Comparison of ENCODE assay signal across 30 cellular contexts in genomic region chr6:160194808-160195207, GRCh38.
DNase-seq lines count a peak whose midpoint lies in the region; ATAC-seq, FAIRE-seq and TF ChIP-seq lines count a peak whose summit lies in the region.
"Had no signal": no experiment of that assay in that cellular context is flagged by ENCODE, and none has a peak within 500 bp of the region (broad histone marks: within the 10 kb centered on the region; RNA-seq: fewer than 3 reads in every experiment).

No MANE protein-coding gene starts in this region.

- H3K27ac ChIP-seq in HEK293 (ENCODE audit: extremely low read depth, low read depth, low read length) (no peak overlapping the region), K562 (ENCODE audit: extremely low read depth, low read depth, low read length) (no peak overlapping the region)
- H3K27ac ChIP-seq: 22Rv1; A549; BLaER1; BLaER1 treated with 17β-estradiol and CSF1 and Interleukin-3, amounts not matched to agents 10 nM and 100 nM; C4-2B had no signal

- CTCF ChIA-PET in HEK293 (lab: Yijun Ruan, JAX) (no interaction called here), K562 (lab: Yijun Ruan, JAX; ENCODE audit: low intra/inter-chr PET ratio) (no interaction called here)

- DNase-seq in K562 (ENCODE audit: extremely low read depth in 1 of 4, low spot score in 3 of 4) (no peak), NCI-H446 (lab: John Stamatoyannopoulos, UW) (no peak), KG1 (lab: John Stamatoyannopoulos, UW) (no peak)
- DNase-seq: 8988T; ACHN; AML-193; BE2C; C1 segment of cervical spinal cord; Caco-2; Calu3; CD4-positive, alpha-beta memory T cell; CD4-positive, alpha-beta T cell; CD4-positive, CD25-positive, alpha-beta regulatory T cell; CD8-positive, alpha-beta memory T cell; CD8-positive, alpha-beta T cell; COR-L47; DMS 273 treated with DMSO at 0.1 percent for 48 hours; DMS153; DMS53; DMS79; DMS79 treated with DMSO at 0.1 percent for 48 hours; DND-41; EL had no signal

- TF ChIP-seq EP300 in K562 (IDR thresholded peaks at IDR 0.05; ENCODE audit: low read length): no peak

- no peaks in the 10 kb centered on the region for H3K4me1 ChIP-seq in HEK293 (ENCODE audit: control insufficient read depth, insufficient read depth, low read length)
- H3K4me1 ChIP-seq in K562 (replicated peaks in 1 of 2; ENCODE audit: control insufficient read depth in 2 of 2, insufficient read depth in 2 of 2, low read length in 2 of 2): no peaks in the 10 kb centered on the region
- H3K4me1 ChIP-seq: BE2C, BLaER1 had no signal

- H3K4me3 ChIP-seq in HEK293 (ENCODE audit: low read depth, low read length) (no peak overlapping the region), K562 (no peak overlapping the region)
- H3K4me3 ChIP-seq: A549; BLaER1; BLaER1 treated with 17β-estradiol and CSF1 and Interleukin-3, amounts not matched to agents 10 nM and 100 nM had no signal

- no peak for TF ChIP-seq CTCF in HEK293 (tag by site-specific recombination; IDR thresholded peaks at IDR 0.05)
- no peak for TF ChIP-seq CTCF in K562 (IDR thresholded peaks at IDR 0.05 in 2 of 3, conservative IDR thresholded peaks at IDR 0.05 in 1 of 3; ENCODE audit: insufficient read depth in 2 of 3, low read depth in 1 of 3, low read length in 3 of 3)

- intact Hi-C loops in K562 (cut with micrococcal nuclease): no loop called here

- no peak for FAIRE-seq in K562 (lab: Jason Lieb, UNC)
- FAIRE-seq: A549, D721Med had no signal

- no peaks in the 10 kb centered on the region for H3K36me3 ChIP-seq in HEK293 (ENCODE audit: control insufficient read depth in 2 of 2, insufficient read depth in 1 of 2, low read length in 2 of 2)
- H3K36me3 ChIP-seq in K562 (ENCODE audit: control insufficient read depth, insufficient read depth, low read length): no peaks in the 10 kb centered on the region
- H3K36me3 ChIP-seq: BE2C; BLaER1; BLaER1 treated with 17β-estradiol and CSF1 and Interleukin-3, amounts not matched to agents 10 nM and 100 nM had no signal

- POLR2A ChIA-PET in HEK293 (lab: Yijun Ruan, JAX) (no interaction called here), K562 (lab: Yijun Ruan, JAX) (no interaction called here)

- H3K9ac ChIP-seq in K562 (ENCODE audit: insufficient read depth in 1 of 2, low read depth in 2 of 2, low read length in 2 of 2): no peak overlapping the region
- H3K9ac ChIP-seq: BLaER1; BLaER1 treated with 17β-estradiol and CSF1 and Interleukin-3, amounts not matched to agents 10 nM and 100 nM had no signal

- 0% methylated on average over 1 of the region's 1 CpG for WGBS in K562 (ENCODE audit: insufficient coverage, low coverage, missing lambda C conversion rate)

- no peak for ATAC-seq in K562
- ATAC-seq: A549; CD8-positive, alpha-beta T cell had no signal

- H4K20me1 ChIP-seq in K562 (replicated peaks; ENCODE audit: control insufficient read depth, insufficient read depth, low read length): no peaks in the 10 kb centered on the region
- H4K20me1 ChIP-seq: BLaER1; BLaER1 treated with 17β-estradiol and CSF1 and Interleukin-3, amounts not matched to agents 10 nM and 100 nM had no signal

- H3K27me3 ChIP-seq in K562 (ENCODE audit: control insufficient read depth in 2 of 2, insufficient read depth in 2 of 2, low read length in 2 of 2): no peaks in the 10 kb centered on the region
- H3K27me3 ChIP-seq: BE2C; BLaER1; BLaER1 treated with 17β-estradiol and CSF1 and Interleukin-3, amounts not matched to agents 10 nM and 100 nM had no signal

- H2AFZ ChIP-seq in K562 (ENCODE audit: low read depth, low read length): no peak overlapping the region

- no peak for TF ChIP-seq POLR2A in K562 (conservative IDR thresholded peaks at IDR 0.05)

- H3K9me1 ChIP-seq in K562 (ENCODE audit: control insufficient read depth, insufficient read depth, low read length): no peaks in the 10 kb centered on the region

- in situ Hi-C loops in K562 (cut with MboI): no loop called here

- no peak overlapping the region for H3K4me2 ChIP-seq in K562 (ENCODE audit: insufficient read depth, low read length)
- H3K4me2 ChIP-seq: A549; BLaER1; BLaER1 treated with 17β-estradiol and CSF1 and Interleukin-3, amounts not matched to agents 10 nM and 100 nM had no signal

- BruUV-seq in K562 (replicated peaks; lab: Mats Ljungman, UMichigan): no TSS peak

- no peak for TF ChIP-seq RAD21 in K562 (CRISPR knock-in tag; conservative IDR thresholded peaks at IDR 0.05 in 1 of 2, IDR thresholded peaks at IDR 0.05 in 1 of 2)

- H3K79me2 ChIP-seq in K562 (ENCODE audit: control insufficient read depth, insufficient read depth, low read length): no peaks in the 10 kb centered on the region

- H3K9me3 ChIP-seq in HEK293 (ENCODE audit: control insufficient read depth, insufficient read depth, low read depth, low read length): no peaks in the 10 kb centered on the region
- no peaks in the 10 kb centered on the region for H3K9me3 ChIP-seq in K562 (replicated peaks; ENCODE audit: control insufficient read depth, insufficient read depth, low read depth, low read length)
- H3K9me3 ChIP-seq: BE2C had no signal

TF ChIP-seq in HEK293, 187 proteins besides CTCF, POLR2A, EP300 and RAD21:
- TF ChIP-seq ZNF433 (tag by site-specific recombination; IDR thresholded peaks at IDR 0.05; ENCODE audit: low read depth) (no peak), SETDB1 (IDR thresholded peaks at IDR 0.05; ENCODE audit: insufficient read length, low read length) (peak; percentile 32), ZNF473 (tag by site-specific recombination; IDR thresholded peaks at IDR 0.05) (no peak)
TF ChIP-seq in HEK293: peak in this region for 1.

TF ChIP-seq in K562, 482 proteins besides CTCF, POLR2A, EP300 and RAD21:
- peak; percentile 93 for TF ChIP-seq ZNF324 (CRISPR knock-in tag; IDR thresholded peaks at IDR 0.05)
- TF ChIP-seq TFE3 (CRISPR knock-in tag; IDR thresholded peaks at IDR 0.05): no peak; the same call in 1 of the 2 replicates

Comparison
In these comparisons a context has a peak if more than half of its experiments do, and no peak if none do; other contexts are left out.
1. Of the 44 proteins assayed by ChIP-seq in both K562 and HEK293: peak only in K562: ZNF324; only in HEK293: SETDB1; in both: none; in neither: 42.